10 cellular contexts compared by ENCODE assay signal in the genomic region with DNA sequence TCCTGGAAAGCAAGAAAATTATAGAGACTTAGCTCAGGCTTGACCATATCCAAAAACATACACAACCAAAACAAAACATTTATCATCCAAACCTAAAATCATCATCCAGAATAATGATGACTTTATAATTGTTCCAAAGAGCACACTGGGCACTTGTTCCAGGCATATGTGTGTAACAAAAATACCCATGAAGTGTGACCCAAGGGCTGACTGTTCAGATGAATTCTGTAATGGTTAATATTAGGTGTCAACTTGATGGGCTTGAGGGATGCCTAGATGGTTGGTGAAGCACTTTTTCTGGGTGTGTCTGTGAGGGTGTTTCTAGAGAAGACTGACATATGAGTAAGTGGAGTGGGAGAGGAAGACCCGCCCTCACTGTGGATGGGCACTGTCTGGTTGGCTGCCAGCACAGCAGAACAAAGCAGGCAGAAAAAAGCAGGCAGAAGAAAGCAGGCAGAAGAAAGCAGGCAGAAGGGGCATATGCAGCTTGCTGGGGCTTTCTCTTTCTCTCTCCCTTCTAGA. TPM values are rescaled to one million over a fixed set of nuclear protein-coding genes. Genes with fewer than 3 reads are reported as not detected.
DNase-seq lines count a peak whose midpoint lies in the region; ATAC-seq and TF ChIP-seq lines count a peak whose summit lies in the region.
"Had no signal": no experiment of that assay in that cellular context is flagged by ENCODE, and none has a peak within 500 bp of the region (broad histone marks: within the 10 kb centered on the region; RNA-seq: fewer than 3 reads in every experiment).

No MANE protein-coding gene starts in this region.

- DNase-seq in activated CD4-positive, CD25-positive, alpha-beta regulatory T cell treated with anti-CD3 and anti-CD28 coated beads, Interleukin-2, amount 50 U/mL, for 72 hours: no peak
- peak; percentile 76 for DNase-seq in NCI-H2171 treated with DMSO at 0.1 percent for 48 hours (lab: John Stamatoyannopoulos, UW)
- peak; percentile 74 for DNase-seq in endodermal cell
- peak; percentile 13 to 23 for DNase-seq in stimulated activated CD4-positive, alpha-beta T cell treated with anti-CD3 and anti-CD28 coated beads, Interleukin-4, amount 100 ng/mL, for 48 hours (ENCODE audit: low read depth in 2 of 2)
- no peak for DNase-seq in SKM-1 (lab: John Stamatoyannopoulos, UW; ENCODE audit: unreplicated experiment)
- DNase-seq: stimulated activated naive CD4-positive, alpha-beta T cell had no signal

- peak; percentile 60 to 77 for ATAC-seq in activated CD4-positive, CD25-positive, alpha-beta regulatory T cell treated with anti-CD3 and anti-CD28 coated beads, Interleukin-2, amount 50 U/mL, for 24 hours
- ATAC-seq in GM19351 (IDR thresholded peaks at IDR 0.05; ENCODE audit: unreplicated experiment) (no peak), HG03097 (IDR thresholded peaks at IDR 0.05; ENCODE audit: low FRiP score, unreplicated experiment) (no peak)

- no peak overlapping the region for H3K9ac ChIP-seq in endodermal cell (ENCODE audit: extremely low read depth, low read length, poor library complexity, severe bottlenecking)

- peaks cover 6% of the 10 kb centered on the region for H3K9me3 Mint-ChIP-seq in endodermal cell
- H3K9me3 Mint-ChIP-seq: activated naive CD4-positive, alpha-beta T cell treated with anti-CD3 and anti-CD28 coated beads, Interleukin-2, amount 50 U/mL, for 24 hours had no signal

- no peak overlapping the region for H3K4me3 ChIP-seq in endodermal cell (ENCODE audit: low read length)

- H3K4me1 ChIP-seq in endodermal cell (ENCODE audit: control insufficient read depth, insufficient read depth, low read length): no peaks in the 10 kb centered on the region

- H3K4me3 Mint-ChIP-seq in endodermal cell: no peak overlapping the region
- H3K4me3 Mint-ChIP-seq: activated naive CD4-positive, alpha-beta T cell treated with anti-CD3 and anti-CD28 coated beads, Interleukin-2, amount 50 U/mL, for 24 hours had no signal

- H3K27ac ChIP-seq in endodermal cell (ENCODE audit: low read depth, low read length): no peak overlapping the region

- H3K36me3 ChIP-seq in endodermal cell (ENCODE audit: control insufficient read depth, insufficient read depth, low read length): no peaks in the 10 kb centered on the region

- H3K27me3 ChIP-seq in endodermal cell (ENCODE audit: control insufficient read depth, insufficient read depth, low read length, poor library complexity, severe bottlenecking): no peaks in the 10 kb centered on the region

- peaks cover 12% of the 10 kb centered on the region for H3K4me1 Mint-ChIP-seq in endodermal cell

- WGBS in endodermal cell (ENCODE audit: insufficient coverage in 1 of 2, insufficient read length in 1 of 2), 2 experiments: 77% methylated on average over 1 of the region's 1 CpG; no CpG with 5 or more reads in 1 of the 2 experiments

- H3K36me3 Mint-ChIP-seq in endodermal cell (ENCODE audit: low read depth): no peaks in the 10 kb centered on the region

- H3K27me3 Mint-ChIP-seq in endodermal cell (ENCODE audit: insufficient read depth): no peaks in the 10 kb centered on the region

- H3K27ac Mint-ChIP-seq in endodermal cell: no peak overlapping the region
- H3K27ac Mint-ChIP-seq: activated naive CD4-positive, alpha-beta T cell treated with anti-CD3 and anti-CD28 coated beads, Interleukin-2, amount 50 U/mL, for 24 hours had no signal

- TF ChIP-seq CTCF in endodermal cell (conservative IDR thresholded peaks at IDR 0.05): no peak

- H3K9me3 ChIP-seq in endodermal cell (ENCODE audit: control insufficient read depth, low read length): peaks cover 4% of the 10 kb centered on the region

RNA-seq across cellular contexts. Expression of a gene that starts 43.1 kb away (rescaled TPM):
- total RNA-seq in endodermal cell: not detected
- polyA plus RNA-seq in endodermal cell (2013, experiment 1 of 2): not detected
- not detected for polyA plus RNA-seq in endodermal cell (2013, experiment 2 of 2)

RNA-seq across cellular contexts. Expression of a gene that starts 43.6 kb away (rescaled TPM):
- 10 to 100 TPM; 35.0 to 36.7 TPM for total RNA-seq in endodermal cell
- 37.0 TPM for polyA plus RNA-seq in endodermal cell (2013, experiment 1 of 2)
- polyA plus RNA-seq in endodermal cell (2013, experiment 2 of 2): 39.5 TPM

Comparison
In these comparisons a context has a peak if more than half of its experiments do, and no peak if none do; other contexts are left out.
1. ATAC-seq: peak in activated CD4-positive, CD25-positive, alpha-beta regulatory T cell treated with anti-CD3 and anti-CD28 coated beads, Interleukin-2, amount 50 U/mL, for 24 hours (2 of 2); none in GM19351 (single experiment) and HG03097 (single experiment).
2. DNase-seq: peak in NCI-H2171 treated with DMSO at 0.1 percent for 48 hours (single experiment), endodermal cell (single experiment) and stimulated activated CD4-positive, alpha-beta T cell treated with anti-CD3 and anti-CD28 coated beads, Interleukin-4, amount 100 ng/mL, for 48 hours (2 of 2); none in activated CD4-positive, CD25-positive, alpha-beta regulatory T cell treated with anti-CD3 and anti-CD28 coated beads, Interleukin-2, amount 50 U/mL, for 72 hours (single experiment) and SKM-1 (single experiment).